ENCODE assay signal across 6 cellular contexts in the genomic region with DNA sequence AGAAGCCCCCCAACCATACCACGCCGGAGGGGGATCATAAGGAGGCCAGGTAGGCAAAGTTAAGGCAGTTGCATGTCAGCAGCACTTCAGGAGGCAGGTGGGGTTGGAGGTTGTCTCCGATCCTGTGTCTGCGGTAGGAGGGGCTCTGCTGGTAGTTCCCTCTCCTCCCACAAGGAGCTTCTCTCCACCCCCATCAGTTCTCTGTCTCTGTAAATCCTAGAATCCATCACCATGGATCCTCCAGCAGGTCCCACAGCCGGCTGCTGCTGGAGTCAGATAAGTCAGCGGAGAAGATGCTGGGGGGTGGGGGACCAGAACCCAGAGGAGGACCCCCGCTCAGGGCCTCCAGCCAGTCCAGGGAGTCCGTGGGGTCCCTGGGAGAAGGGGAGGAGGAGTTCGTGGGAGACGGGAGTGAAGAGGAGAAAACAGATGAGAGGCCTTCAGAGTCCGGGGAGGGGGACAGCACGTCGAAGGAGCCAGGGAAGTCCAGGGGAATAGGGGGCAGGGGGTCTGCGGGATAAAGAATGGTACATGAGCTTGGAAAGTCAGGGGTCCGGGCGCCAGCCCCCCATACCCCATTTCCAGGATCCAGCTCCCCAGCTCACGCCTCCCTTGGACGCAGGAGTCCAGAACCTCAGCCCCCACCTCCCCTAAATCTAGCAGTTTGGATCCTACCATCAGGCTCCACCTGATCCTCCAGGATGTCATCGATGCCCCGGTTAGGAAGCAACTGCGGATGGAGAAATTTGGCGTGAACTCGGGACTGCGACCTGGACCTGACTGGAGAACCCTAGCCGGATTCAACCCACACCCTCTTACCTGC. TPM values are rescaled to one million over a fixed set of nuclear protein-coding genes. Genes with fewer than 3 reads are reported as not detected.
A peak's percentile ranks its signal among the peaks of the same experiment; 100 is the strongest.
DNase-seq lines count a peak whose midpoint lies in the region; ATAC-seq and TF ChIP-seq lines count a peak whose summit lies in the region.

No MANE protein-coding gene starts in this region.

- H3K4me3 Mint-ChIP-seq in activated naive CD8-positive, alpha-beta T cell treated with anti-CD3 and anti-CD28 coated beads, Interleukin-2, amount 10 ng/mL, durations not matched to agents 7 days and 5 days = peak overlapping the region; percentile 84

- peak overlapping the region; percentile 61 for H3K27ac Mint-ChIP-seq in activated naive CD8-positive, alpha-beta T cell treated with anti-CD3 and anti-CD28 coated beads, Interleukin-2, amount 10 ng/mL, durations not matched to agents 7 days and 5 days

- POLR2A ChIA-PET in activated naive CD8-positive, alpha-beta T cell treated with anti-CD3 and anti-CD28 coated beads, Interleukin-2, amount 10 ng/mL, durations not matched to agents 7 days and 5 days (lab: Charles Lee) = interaction anchor here (0.6 to 1.2 kb wide), 5 partner anchors 14 to 374 kb away, joined by 3 to 6 read pairs (median 4); partner anchors contain the start of genes CA11 and PPP1R15A

- peaks cover 23% of the 10 kb centered on the region for H3K4me1 ChIP-seq in mucosa of descending colon (ENCODE audit: low read depth)

- H3K4me3 ChIP-seq in mucosa of descending colon = peak overlapping the region; percentile 31

- peaks cover 10% of the 10 kb centered on the region for H3K4me1 Mint-ChIP-seq in activated naive CD8-positive, alpha-beta T cell treated with anti-CD3 and anti-CD28 coated beads, Interleukin-2, amount 10 ng/mL, durations not matched to agents 7 days and 5 days

- H3K36me3 ChIP-seq in mucosa of descending colon (ENCODE audit: low read depth) = no peaks in the 10 kb centered on the region

- TF ChIP-seq CTCF in mucosa of descending colon (IDR thresholded peaks at IDR 0.05) = no peak

- peaks cover 4% of the 10 kb centered on the region for H3K9me3 Mint-ChIP-seq in activated naive CD8-positive, alpha-beta T cell treated with anti-CD3 and anti-CD28 coated beads, Interleukin-2, amount 10 ng/mL, durations not matched to agents 7 days and 5 days

- DNase-seq in NCI-H2196 (lab: John Stamatoyannopoulos, UW; ENCODE audit: unreplicated experiment) (peak; percentile 19), NCI-H2196 treated with DMSO at 0.1 percent for 48 hours (lab: John Stamatoyannopoulos, UW; ENCODE audit: unreplicated experiment) (no peak), mucosa of descending colon (peak in 1 of 3 donors; percentile 52), NCI-H1092 (lab: John Stamatoyannopoulos, UW) (no peak)
- no peak for DNase-seq in activated naive CD8-positive, alpha-beta T cell treated with anti-CD3 and anti-CD28 coated beads, Interleukin-2, amount 10 ng/mL, durations not matched to agents 7 days and 5 days

- no peak for ATAC-seq in activated naive CD8-positive, alpha-beta T cell treated with anti-CD3 and anti-CD28 coated beads, Interleukin-2, amount 10 ng/mL, durations not matched to agents 7 days and 5 days (ENCODE audit: low read depth)
- ATAC-seq in mucosa of descending colon = no peak
- no peak for ATAC-seq in GM18502 (IDR thresholded peaks at IDR 0.05; ENCODE audit: poor library complexity, unreplicated experiment)

- H3K9me3 ChIP-seq in mucosa of descending colon = no peaks in the 10 kb centered on the region

- peaks cover 10% of the 10 kb centered on the region for H3K36me3 Mint-ChIP-seq in activated naive CD8-positive, alpha-beta T cell treated with anti-CD3 and anti-CD28 coated beads, Interleukin-2, amount 10 ng/mL, durations not matched to agents 7 days and 5 days

- intact Hi-C loops in mucosa of descending colon (cut with DNase I, micrococcal nuclease) = no loop called here

- peaks cover 1% of the 10 kb centered on the region for H3K27me3 Mint-ChIP-seq in activated naive CD8-positive, alpha-beta T cell treated with anti-CD3 and anti-CD28 coated beads, Interleukin-2, amount 10 ng/mL, durations not matched to agents 7 days and 5 days

RNA-seq across cellular contexts. Expression of gene MAMSTR, which starts 6.3 kb away (rescaled TPM):
- total RNA-seq in activated naive CD8-positive, alpha-beta T cell treated with anti-CD3 and anti-CD28 coated beads, Interleukin-2, amount 10 ng/mL, durations not matched to agents 7 days and 5 days = 1 to 10 TPM; 1.5 to 2.1 TPM
- total RNA-seq in mucosa of descending colon = 1 to 10 TPM in 1 of 3 donors, under 1 TPM in 2; 0.31 to 2.4 (median 0.61) TPM

RNA-seq across cellular contexts. Expression of gene FUT2, which starts 17.5 kb away (rescaled TPM):
- total RNA-seq in activated naive CD8-positive, alpha-beta T cell treated with anti-CD3 and anti-CD28 coated beads, Interleukin-2, amount 10 ng/mL, durations not matched to agents 7 days and 5 days = not detected
- 100 to 1,000 TPM in 2 of 3 donors, 10 to 100 TPM in 1; 44.7 to 137 (median 116) TPM for total RNA-seq in mucosa of descending colon

RNA-seq across cellular contexts. Expression of gene RASIP1, which starts 27.2 kb away (rescaled TPM):
- total RNA-seq in activated naive CD8-positive, alpha-beta T cell treated with anti-CD3 and anti-CD28 coated beads, Interleukin-2, amount 10 ng/mL, durations not matched to agents 7 days and 5 days = not detected
- total RNA-seq in mucosa of descending colon = 1 to 10 TPM; 1.7 to 8.6 (median 3.2) TPM

RNA-seq across cellular contexts. Expression of gene IZUMO1, which starts 33.5 kb away (rescaled TPM):
- total RNA-seq in activated naive CD8-positive, alpha-beta T cell treated with anti-CD3 and anti-CD28 coated beads, Interleukin-2, amount 10 ng/mL, durations not matched to agents 7 days and 5 days = not detected
- not detected for total RNA-seq in mucosa of descending colon

RNA-seq across cellular contexts. Expression of gene FUT1, which starts 39.2 kb away (rescaled TPM):
- total RNA-seq in activated naive CD8-positive, alpha-beta T cell treated with anti-CD3 and anti-CD28 coated beads, Interleukin-2, amount 10 ng/mL, durations not matched to agents 7 days and 5 days = under 1 TPM; 0.14 to 0.22 TPM
- total RNA-seq in mucosa of descending colon = 1 to 10 TPM in 1 of 3 donors, under 1 TPM in 2; 0.17 to 1.5 (median 0.72) TPM

Comparison
In these comparisons a context has a peak if more than half of its experiments do, and no peak if none do; other contexts are left out.
1. RNA of gene FUT2, which starts 17.5 kb away (total RNA-seq): 44.7 to 137 TPM in mucosa of descending colon; not detected in activated naive CD8-positive, alpha-beta T cell treated with anti-CD3 and anti-CD28 coated beads, Interleukin-2, amount 10 ng/mL, durations not matched to agents 7 days and 5 days; every median in the first group is over 10 times any median in the second.